ENCODE assay signal across 1 cellular context in genomic region chr12:52871291-52871961, GRCh38.
A peak's percentile ranks its signal among the peaks of the same experiment; 100 is the strongest.
TF ChIP-seq lines count a peak whose summit lies in the region.

No MANE protein-coding gene starts in this region.

TF ChIP-seq in HEK293, 187 proteins besides CTCF, POLR2A, EP300 and RAD21 (continued from another document and continues in another):
- peak; percentile 59 for TF ChIP-seq ZNF335 (tag by site-specific recombination; conservative IDR thresholded peaks at IDR 0.05)
- TF ChIP-seq ZNF791 (tag by site-specific recombination; IDR thresholded peaks at IDR 0.05), result no peak
- TF ChIP-seq ZNF624 (tag by site-specific recombination; IDR thresholded peaks at IDR 0.05), result no peak
- TF ChIP-seq, protein P1, sequence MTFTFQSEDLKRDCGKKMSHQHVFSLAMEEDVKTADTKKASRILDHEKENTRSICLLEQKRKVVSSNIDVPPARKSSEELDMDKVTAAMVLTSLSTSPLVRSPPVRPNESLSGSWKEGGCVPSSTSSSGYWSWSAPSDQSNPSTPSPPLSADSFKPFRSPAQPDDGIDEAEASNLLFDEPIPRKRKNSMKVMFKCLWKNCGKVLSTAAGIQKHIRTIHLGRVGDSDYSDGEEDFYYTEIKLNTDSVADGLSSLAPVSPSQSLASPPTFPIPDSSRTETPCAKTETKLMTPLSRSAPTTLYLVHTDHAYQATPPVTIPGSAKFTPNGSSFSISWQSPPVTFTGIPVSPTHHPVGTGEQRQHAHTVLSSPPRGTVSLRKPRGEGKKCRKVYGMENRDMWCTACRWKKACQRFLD (tag by site-specific recombination; IDR thresholded peaks at IDR 0.05), result no peak
- 0 out of 2 replicates have a peak, but pooled peaks have one; percentile 18 for TF ChIP-seq ZBTB20 (tag by site-specific recombination; IDR thresholded peaks at IDR 0.05)
- no peak for TF ChIP-seq ZNF223 (tag by site-specific recombination; IDR thresholded peaks at IDR 0.05)
- TF ChIP-seq, protein P2, sequence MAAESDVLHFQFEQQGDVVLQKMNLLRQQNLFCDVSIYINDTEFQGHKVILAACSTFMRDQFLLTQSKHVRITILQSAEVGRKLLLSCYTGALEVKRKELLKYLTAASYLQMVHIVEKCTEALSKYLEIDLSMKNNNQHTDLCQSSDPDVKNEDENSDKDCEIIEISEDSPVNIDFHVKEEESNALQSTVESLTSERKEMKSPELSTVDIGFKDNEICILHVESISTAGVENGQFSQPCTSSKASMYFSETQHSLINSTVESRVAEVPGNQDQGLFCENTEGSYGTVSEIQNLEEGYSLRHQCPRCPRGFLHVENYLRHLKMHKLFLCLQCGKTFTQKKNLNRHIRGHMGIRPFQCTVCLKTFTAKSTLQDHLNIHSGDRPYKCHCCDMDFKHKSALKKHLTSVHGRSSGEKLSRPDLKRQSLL (tag by site-specific recombination; IDR thresholded peaks at IDR 0.05), result no peak
- TF ChIP-seq ZNF404 (tag by site-specific recombination; IDR thresholded peaks at IDR 0.05), result no peak
- no peak for TF ChIP-seq ZNF426 (tag by site-specific recombination; IDR thresholded peaks at IDR 0.05)
- TF ChIP-seq, protein P3, sequence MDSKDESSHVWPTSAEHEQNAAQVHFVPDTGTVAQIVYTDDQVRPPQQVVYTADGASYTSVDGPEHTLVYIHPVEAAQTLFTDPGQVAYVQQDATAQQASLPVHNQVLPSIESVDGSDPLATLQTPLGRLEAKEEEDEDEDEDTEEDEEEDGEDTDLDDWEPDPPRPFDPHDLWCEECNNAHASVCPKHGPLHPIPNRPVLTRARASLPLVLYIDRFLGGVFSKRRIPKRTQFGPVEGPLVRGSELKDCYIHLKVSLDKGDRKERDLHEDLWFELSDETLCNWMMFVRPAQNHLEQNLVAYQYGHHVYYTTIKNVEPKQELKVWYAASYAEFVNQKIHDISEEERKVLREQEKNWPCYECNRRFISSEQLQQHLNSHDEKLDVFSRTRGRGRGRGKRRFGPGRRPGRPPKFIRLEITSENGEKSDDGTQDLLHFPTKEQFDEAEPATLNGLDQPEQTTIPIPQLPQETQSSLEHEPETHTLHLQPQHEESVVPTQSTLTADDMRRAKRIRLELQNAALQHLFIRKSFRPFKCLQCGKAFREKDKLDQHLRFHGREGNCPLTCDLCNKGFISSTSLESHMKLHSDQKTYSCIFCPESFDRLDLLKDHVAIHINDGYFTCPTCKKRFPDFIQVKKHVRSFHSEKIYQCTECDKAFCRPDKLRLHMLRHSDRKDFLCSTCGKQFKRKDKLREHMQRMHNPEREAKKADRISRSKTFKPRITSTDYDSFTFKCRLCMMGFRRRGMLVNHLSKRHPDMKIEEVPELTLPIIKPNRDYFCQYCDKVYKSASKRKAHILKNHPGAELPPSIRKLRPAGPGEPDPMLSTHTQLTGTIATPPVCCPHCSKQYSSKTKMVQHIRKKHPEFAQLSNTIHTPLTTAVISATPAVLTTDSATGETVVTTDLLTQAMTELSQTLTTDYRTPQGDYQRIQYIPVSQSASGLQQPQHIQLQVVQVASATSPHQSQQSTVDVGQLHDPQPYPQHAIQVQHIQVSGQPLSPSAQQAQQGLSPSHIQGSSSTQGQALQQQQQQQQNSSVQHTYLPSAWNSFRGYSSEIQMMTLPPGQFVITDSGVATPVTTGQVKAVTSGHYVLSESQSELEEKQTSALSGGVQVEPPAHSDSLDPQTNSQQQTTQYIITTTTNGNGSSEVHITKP (tag by site-specific recombination; IDR thresholded peaks at IDR 0.05), result peak; percentile 91
- TF ChIP-seq ZEB2 (tag by site-specific recombination; IDR thresholded peaks at IDR 0.05), result peak; percentile 76
- TF ChIP-seq ZSCAN5A (tag by site-specific recombination; IDR thresholded peaks at IDR 0.05), result no peak
- no peak for TF ChIP-seq ZNF140 (tag by site-specific recombination; IDR thresholded peaks at IDR 0.05)
- no peak for TF ChIP-seq ZNF830 (tag by site-specific recombination; IDR thresholded peaks at IDR 0.05; ENCODE audit: low read depth)
- no peak for TF ChIP-seq GFI1B (tag by site-specific recombination; IDR thresholded peaks at IDR 0.05)
- no peak for TF ChIP-seq ZNF501 (tag by site-specific recombination; IDR thresholded peaks at IDR 0.05)
- TF ChIP-seq ZNF391 (tag by site-specific recombination; IDR thresholded peaks at IDR 0.05; ENCODE audit: borderline replicate concordance, low read depth), result no peak
- TF ChIP-seq KLF1 (tag by site-specific recombination; IDR thresholded peaks at IDR 0.05), result peak; percentile 98
- TF ChIP-seq ZNF558 (tag by site-specific recombination; IDR thresholded peaks at IDR 0.05), result peak; percentile 48; the same call in 1 of the 2 replicates
- no peak for TF ChIP-seq ZNF747 (tag by site-specific recombination; IDR thresholded peaks at IDR 0.05)
- no peak; the same call in 1 of the 2 replicates for TF ChIP-seq ZFP69B (tag by site-specific recombination; IDR thresholded peaks at IDR 0.05)
- TF ChIP-seq PATZ1 (tag by site-specific recombination; IDR thresholded peaks at IDR 0.05), result peak; percentile 67
- TF ChIP-seq ZNF138 (tag by site-specific recombination; IDR thresholded peaks at IDR 0.05; ENCODE audit: borderline replicate concordance), result no peak
- TF ChIP-seq ZNF610 (tag by site-specific recombination; IDR thresholded peaks at IDR 0.05; ENCODE audit: borderline replicate concordance), result no peak
- TF ChIP-seq GLIS2 (tag by site-specific recombination; IDR thresholded peaks at IDR 0.05), result no peak
- TF ChIP-seq SP7 (tag by site-specific recombination; IDR thresholded peaks at IDR 0.05), result peak; percentile 99
- TF ChIP-seq, protein P4, sequence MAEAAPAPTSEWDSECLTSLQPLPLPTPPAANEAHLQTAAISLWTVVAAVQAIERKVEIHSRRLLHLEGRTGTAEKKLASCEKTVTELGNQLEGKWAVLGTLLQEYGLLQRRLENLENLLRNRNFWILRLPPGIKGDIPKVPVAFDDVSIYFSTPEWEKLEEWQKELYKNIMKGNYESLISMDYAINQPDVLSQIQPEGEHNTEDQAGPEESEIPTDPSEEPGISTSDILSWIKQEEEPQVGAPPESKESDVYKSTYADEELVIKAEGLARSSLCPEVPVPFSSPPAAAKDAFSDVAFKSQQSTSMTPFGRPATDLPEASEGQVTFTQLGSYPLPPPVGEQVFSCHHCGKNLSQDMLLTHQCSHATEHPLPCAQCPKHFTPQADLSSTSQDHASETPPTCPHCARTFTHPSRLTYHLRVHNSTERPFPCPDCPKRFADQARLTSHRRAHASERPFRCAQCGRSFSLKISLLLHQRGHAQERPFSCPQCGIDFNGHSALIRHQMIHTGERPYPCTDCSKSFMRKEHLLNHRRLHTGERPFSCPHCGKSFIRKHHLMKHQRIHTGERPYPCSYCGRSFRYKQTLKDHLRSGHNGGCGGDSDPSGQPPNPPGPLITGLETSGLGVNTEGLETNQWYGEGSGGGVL (tag by site-specific recombination; IDR thresholded peaks at IDR 0.05), result peak; percentile 96
- no peak for TF ChIP-seq ZNF37A (tag by site-specific recombination; IDR thresholded peaks at IDR 0.05)
- peak; percentile 40; the same call in 1 of the 2 replicates for TF ChIP-seq EGR2 (tag by site-specific recombination; IDR thresholded peaks at IDR 0.05; ENCODE audit: low read depth)
- no peak for TF ChIP-seq ZNF585B (tag by site-specific recombination; IDR thresholded peaks at IDR 0.05)
- TF ChIP-seq SETDB1 (IDR thresholded peaks at IDR 0.05; ENCODE audit: insufficient read length, low read length), result no peak
- 0 out of 2 replicates have a peak, but pooled peaks have one; percentile 44 for TF ChIP-seq ZBTB44 (tag by site-specific recombination; IDR thresholded peaks at IDR 0.05)
- no peak for TF ChIP-seq ZNF664 (tag by site-specific recombination; IDR thresholded peaks at IDR 0.05)
- TF ChIP-seq ZIC2 (tag by site-specific recombination; IDR thresholded peaks at IDR 0.05), result peak; percentile 83
- peak; percentile 11; the same call in 1 of the 2 replicates for TF ChIP-seq INSM2 (tag by site-specific recombination; IDR thresholded peaks at IDR 0.05)
- peak; percentile 61 for TF ChIP-seq ZFHX2 (tag by site-specific recombination; conservative IDR thresholded peaks at IDR 0.05)
- no peak for TF ChIP-seq TCF7L2 (IDR thresholded peaks at IDR 0.05; ENCODE audit: borderline replicate concordance, low read depth, low read length)
- peak; percentile 66; the same call in 1 of the 2 replicates for TF ChIP-seq ZBTB21 (tag by site-specific recombination; IDR thresholded peaks at IDR 0.05)
- peak; percentile 98 for TF ChIP-seq GLIS1 (tag by site-specific recombination; IDR thresholded peaks at IDR 0.05)
- TF ChIP-seq ZNF518A (tag by site-specific recombination; conservative IDR thresholded peaks at IDR 0.05; ENCODE audit: low read depth), result peak; percentile 46; the same call in 1 of the 2 replicates
- no peak for TF ChIP-seq ZNF214 (tag by site-specific recombination; IDR thresholded peaks at IDR 0.05; ENCODE audit: borderline replicate concordance)
- TF ChIP-seq ZNF24 (tag by site-specific recombination; IDR thresholded peaks at IDR 0.05), result peak; percentile 98
- TF ChIP-seq ZNF777 (tag by site-specific recombination; IDR thresholded peaks at IDR 0.05; ENCODE audit: borderline replicate concordance), result no peak
- TF ChIP-seq ZNF629 (tag by site-specific recombination; IDR thresholded peaks at IDR 0.05), result no peak; the same call in 1 of the 2 replicates
